ENCODE assay signal across 8 cellular contexts in the genomic region with DNA sequence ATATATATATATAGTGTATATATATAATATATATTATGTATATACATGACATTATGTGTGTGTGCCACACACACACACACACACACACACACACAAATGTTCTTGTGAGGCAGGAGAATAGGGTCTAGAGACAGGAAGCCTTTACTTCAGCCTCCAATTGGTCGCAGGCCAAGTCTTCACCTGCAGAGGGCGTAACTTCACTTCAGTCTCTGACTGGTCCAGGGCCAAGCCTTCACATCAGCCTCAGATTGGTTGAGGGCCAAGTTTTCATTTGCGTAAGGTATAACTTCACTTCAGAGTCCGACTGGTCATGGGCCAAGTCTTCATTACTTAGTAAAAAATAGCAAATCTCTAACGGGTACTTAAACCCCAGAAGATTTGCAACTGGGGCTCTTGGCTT. TPM values are rescaled to one million over a fixed set of nuclear protein-coding genes. Genes with fewer than 3 reads are reported as not detected.
A peak's percentile ranks its signal among the peaks of the same experiment; 100 is the strongest.
DNase-seq lines count a peak whose midpoint lies in the region; ATAC-seq, FAIRE-seq and TF ChIP-seq lines count a peak whose summit lies in the region.

No MANE protein-coding gene starts in this region.

- no peak overlapping the region for H3K9ac ChIP-seq in smooth muscle cell (ENCODE audit: low read depth)

- H3K4me1 Mint-ChIP-seq in activated CD8-positive, alpha-beta T cell treated with anti-CD3 and anti-CD28 coated beads, Interleukin-2, amount 10 ng/mL, durations not matched to agents 7 days and 5 days (ENCODE audit: low read depth) = no peaks in the 10 kb centered on the region

- H3K79me2 ChIP-seq in smooth muscle cell (ENCODE audit: low read depth) = no peaks in the 10 kb centered on the region

- FAIRE-seq in urothelium cell line (lab: Jason Lieb, UNC) = no peak

- no peak for ATAC-seq in activated CD8-positive, alpha-beta T cell treated with anti-CD3 and anti-CD28 coated beads, Interleukin-2, amount 10 ng/mL, durations not matched to agents 7 days and 5 days
- ATAC-seq in HG02884 (IDR thresholded peaks at IDR 0.05; ENCODE audit: unreplicated experiment) = no peak

- WGBS in smooth muscle cell (ENCODE audit: low lambda C conversion rate) = 65% methylated on average over 5 of the region's 5 CpGs

- no peaks in the 10 kb centered on the region for H3K4me1 ChIP-seq in smooth muscle cell (ENCODE audit: low read depth)

- DNase-seq in ACHN (peak; percentile 40), HFF-Myc (ENCODE audit: extremely low read depth, low read depth) (no peak), iPS-NIHi7 (ENCODE audit: extremely low spot score) (peak; percentile 69), urothelium cell line (ENCODE audit: low spot score) (no peak), smooth muscle cell (lab: John Stamatoyannopoulos, UW; ENCODE audit: unreplicated experiment) (no peak), NCI-H524 treated with DMSO at 0.1 percent for 48 hours (lab: John Stamatoyannopoulos, UW) (no peak)
- peak; percentile 46 for DNase-seq in activated CD8-positive, alpha-beta T cell treated with anti-CD3 and anti-CD28 coated beads, Interleukin-2, amount 10 ng/mL, durations not matched to agents 7 days and 5 days

- peak; percentile 20 for TF ChIP-seq CTCF in HFF-Myc (IDR thresholded peaks at IDR 0.05; ENCODE audit: low read depth, low read length, missing control alignments)
- TF ChIP-seq CTCF in smooth muscle cell (IDR thresholded peaks at IDR 0.05; ENCODE audit: borderline replicate concordance, insufficient read depth, poor library complexity, severe bottlenecking) = no peak

- H3K27me3 Mint-ChIP-seq in activated CD8-positive, alpha-beta T cell treated with anti-CD3 and anti-CD28 coated beads, Interleukin-2, amount 10 ng/mL, durations not matched to agents 7 days and 5 days (ENCODE audit: low read depth) = peaks cover 6% of the 10 kb centered on the region

- no peaks in the 10 kb centered on the region for H3K36me3 ChIP-seq in smooth muscle cell (ENCODE audit: low read depth)

- H4K20me1 ChIP-seq in smooth muscle cell (ENCODE audit: low read depth) = no peaks in the 10 kb centered on the region

- POLR2A ChIA-PET in activated CD8-positive, alpha-beta T cell treated with anti-CD3 and anti-CD28 coated beads, Interleukin-2, amount 10 ng/mL, durations not matched to agents 7 days and 5 days (lab: Charles Lee) = no interaction called here

- H3K36me3 Mint-ChIP-seq in activated CD8-positive, alpha-beta T cell treated with anti-CD3 and anti-CD28 coated beads, Interleukin-2, amount 10 ng/mL, durations not matched to agents 7 days and 5 days (ENCODE audit: low read depth) = no peaks in the 10 kb centered on the region

- H3K27ac Mint-ChIP-seq in activated CD8-positive, alpha-beta T cell treated with anti-CD3 and anti-CD28 coated beads, Interleukin-2, amount 10 ng/mL, durations not matched to agents 7 days and 5 days = no peak overlapping the region

- H3K4me3 ChIP-seq in HFF-Myc (replicated peaks; ENCODE audit: low read depth, low read length) (no peak overlapping the region), smooth muscle cell (no peak overlapping the region)

- in situ Hi-C loops in ACHN (cut with HindIII; ENCODE audit: low pct_ligation_motif_present, low pct_unique_long_range_greater_than_20kb, low sequenced_read_pairs) = no loop called here

- no peak overlapping the region for H3K4me2 ChIP-seq in smooth muscle cell

- no peak overlapping the region for H3K4me3 Mint-ChIP-seq in activated CD8-positive, alpha-beta T cell treated with anti-CD3 and anti-CD28 coated beads, Interleukin-2, amount 10 ng/mL, durations not matched to agents 7 days and 5 days

- H3F3A ChIP-seq in smooth muscle cell (ENCODE audit: low read depth) = no peaks in the 10 kb centered on the region

- no peaks in the 10 kb centered on the region for H3K27me3 ChIP-seq in smooth muscle cell (ENCODE audit: low read depth)

- no peak overlapping the region for H3K27ac ChIP-seq in smooth muscle cell (ENCODE audit: low read depth)

- no peaks in the 10 kb centered on the region for H3K9me3 ChIP-seq in smooth muscle cell (replicated peaks; ENCODE audit: low read depth)

- CTCF ChIA-PET in activated CD8-positive, alpha-beta T cell treated with anti-CD3 and anti-CD28 coated beads, Interleukin-2, amount 10 ng/mL, durations not matched to agents 7 days and 5 days (lab: Charles Lee) = interaction anchor here (0.7 kb wide), 1 partner anchor 11 kb away, joined by 4 read pairs; no protein-coding TSS in a partner anchor

- H3K9me3 Mint-ChIP-seq in activated CD8-positive, alpha-beta T cell treated with anti-CD3 and anti-CD28 coated beads, Interleukin-2, amount 10 ng/mL, durations not matched to agents 7 days and 5 days (ENCODE audit: insufficient read depth) = no peaks in the 10 kb centered on the region

- H2AFZ ChIP-seq in smooth muscle cell (ENCODE audit: low read depth) = no peak overlapping the region

RNA-seq across cellular contexts. Expression of a gene that starts 13.2 kb away (rescaled TPM):
- total RNA-seq in activated CD8-positive, alpha-beta T cell treated with anti-CD3 and anti-CD28 coated beads, Interleukin-2, amount 10 ng/mL, durations not matched to agents 7 days and 5 days = 10 to 100 TPM; 59.3 to 64.5 TPM
- total RNA-seq in smooth muscle cell = 180 and 194 TPM in 2 replicates
- polyA plus RNA-seq in smooth muscle cell = 84.6 and 109 TPM in 2 replicates

RNA-seq across cellular contexts. Expression of a gene that starts 30.1 kb away (rescaled TPM):
- 1 to 10 TPM; 1.2 TPM for total RNA-seq in activated CD8-positive, alpha-beta T cell treated with anti-CD3 and anti-CD28 coated beads, Interleukin-2, amount 10 ng/mL, durations not matched to agents 7 days and 5 days
- total RNA-seq in smooth muscle cell = 0.49 TPM in 1 of 2 replicates, not detected in the other
- not detected in 2 replicates for polyA plus RNA-seq in smooth muscle cell

Comparison
In these comparisons a context has a peak if more than half of its experiments do, and no peak if none do; other contexts are left out.
1. DNase-seq: peak in ACHN (single experiment), activated CD8-positive, alpha-beta T cell treated with anti-CD3 and anti-CD28 coated beads, Interleukin-2, amount 10 ng/mL, durations not matched to agents 7 days and 5 days (single experiment) and iPS-NIHi7 (single experiment); none in HFF-Myc (single experiment), urothelium cell line (single experiment), smooth muscle cell (single experiment) and NCI-H524 treated with DMSO at 0.1 percent for 48 hours (single experiment).